In genomic region chr10:35387768-35388167, GRCh38 we compare ENCODE assay signal across 12 cellular contexts. TPM values are rescaled to one million over a fixed set of nuclear protein-coding genes. Genes with fewer than 3 reads are reported as not detected.
DNase-seq lines count a peak whose midpoint lies in the region; ATAC-seq and TF ChIP-seq lines count a peak whose summit lies in the region.
"Had no signal": no experiment of that assay in that cellular context is flagged by ENCODE, and none has a peak within 500 bp of the region (broad histone marks: within the 10 kb centered on the region; RNA-seq: fewer than 3 reads in every experiment).

No MANE protein-coding gene starts in this region.

- POLR2A ChIA-PET in MCF 10A (lab: Yijun Ruan, JAX) (interaction anchor here (1.3 kb wide), 1 partner anchor 34 kb away, joined by 3 read pairs; no protein-coding TSS in a partner anchor), Caco-2 (lab: Charles Lee) (no interaction called here)

- no peak for TF ChIP-seq EP300 in stomach (IDR thresholded peaks at IDR 0.05)

- intact Hi-C loops in MCF 10A (cut with micrococcal nuclease): loop anchor here (5.0 kb wide), 1 partner anchor 50 kb away; the partner anchor contains the start of gene CCNY
- intact Hi-C loops in breast epithelium (cut with DNase I; ENCODE audit: low total_unique reads): no loop called here
- intact Hi-C loops in stomach (cut with DNase I; ENCODE audit: low total_unique reads): no loop called here
- intact Hi-C loops in Caco-2 (cut with micrococcal nuclease; ENCODE audit: unreplicated experiment): no loop called here

- peak; percentile 65 for ATAC-seq in HG03060 (IDR thresholded peaks at IDR 0.05; ENCODE audit: low read depth, unreplicated experiment)
- ATAC-seq: GM23338 had no signal

- H3K27me3 ChIP-seq in breast epithelium (no peaks in the 10 kb centered on the region), stomach (no peaks in the 10 kb centered on the region), Caco-2 (replicated peaks; ENCODE audit: control insufficient read depth, insufficient read depth, low read length) (no peaks in the 10 kb centered on the region)
- H3K27me3 ChIP-seq: pancreas had no signal

- H3K4me3 ChIP-seq in breast epithelium: no peak overlapping the region
- no peak overlapping the region for H3K4me3 ChIP-seq in astrocyte of the spinal cord (ENCODE audit: low read depth, low read length)
- H3K4me3 ChIP-seq in stomach: no peak overlapping the region
- H3K4me3 ChIP-seq in Caco-2 (ENCODE audit: low read depth, low read length): no peak overlapping the region
- H3K4me3 ChIP-seq: GM23338, pancreas had no signal

- H3K36me3 ChIP-seq in breast epithelium: no peaks in the 10 kb centered on the region
- no peaks in the 10 kb centered on the region for H3K36me3 ChIP-seq in stomach
- no peaks in the 10 kb centered on the region; the same call in 1 of the 2 replicates for H3K36me3 ChIP-seq in Caco-2 (ENCODE audit: control insufficient read depth, insufficient read depth, low read length)
- H3K36me3 ChIP-seq: pancreas had no signal

- H3K27me3 Mint-ChIP-seq in MCF 10A (ENCODE audit: insufficient read depth, unreplicated experiment) (no peaks in the 10 kb centered on the region), Caco-2 (ENCODE audit: insufficient read depth, unreplicated experiment) (no peaks in the 10 kb centered on the region)
- H3K27me3 Mint-ChIP-seq: stimulated activated naive CD8-positive, alpha-beta T cell treated with anti-CD3 and anti-CD28 coated beads, Interleukin-15, Interleukin-2, amounts not matched to agents 100 ng/mL and 50 ng/mL, for 24 hours had no signal

- BruUV-seq in MCF 10A (replicated peaks; lab: Mats Ljungman, UMichigan) (no TSS peak), Caco-2 (replicated peaks; lab: Mats Ljungman, UMichigan) (no TSS peak)

- H3K4me3 Mint-ChIP-seq in MCF 10A (ENCODE audit: unreplicated experiment) (no peak overlapping the region), Caco-2 (ENCODE audit: unreplicated experiment) (no peak overlapping the region)
- H3K4me3 Mint-ChIP-seq: GM23338; stimulated activated naive CD8-positive, alpha-beta T cell treated with anti-CD3 and anti-CD28 coated beads, Interleukin-15, Interleukin-2, amounts not matched to agents 100 ng/mL and 50 ng/mL, for 24 hours had no signal

- H3K27ac Mint-ChIP-seq in MCF 10A (ENCODE audit: low read depth, unreplicated experiment) (peak overlapping the region; percentile 62), Caco-2 (ENCODE audit: unreplicated experiment) (no peak overlapping the region)
- H3K27ac Mint-ChIP-seq: stimulated activated naive CD8-positive, alpha-beta T cell treated with anti-CD3 and anti-CD28 coated beads, Interleukin-15, Interleukin-2, amounts not matched to agents 100 ng/mL and 50 ng/mL, for 24 hours had no signal

- TF ChIP-seq CTCF in MCF 10A (IDR thresholded peaks at IDR 0.05; ENCODE audit: unreplicated experiment) (no peak), breast epithelium (IDR thresholded peaks at IDR 0.05) (no peak), astrocyte of the spinal cord (IDR thresholded peaks at IDR 0.05; ENCODE audit: low read depth, low read length) (no peak), stomach (IDR thresholded peaks at IDR 0.05) (no peak), Caco-2 (IDR thresholded peaks at IDR 0.05; ENCODE audit: insufficient read depth in 1 of 2, low read depth in 1 of 2, low read length in 1 of 2, severe bottlenecking in 1 of 2, unreplicated experiment in 1 of 2) (no peak)

- H3K4me1 Mint-ChIP-seq in MCF 10A (ENCODE audit: insufficient read depth, unreplicated experiment) (peaks cover 39% of the 10 kb centered on the region), Caco-2 (ENCODE audit: low read depth, unreplicated experiment) (peaks cover 33% of the 10 kb centered on the region)

- H3K4me1 ChIP-seq in breast epithelium (peaks cover 0 to 4% of the 10 kb centered on the region in 2 donors), stomach (peaks cover 31 to 60% (median 49%) of the 10 kb centered on the region in 4 donors), Caco-2 (peaks cover 26% of the 10 kb centered on the region)

- DNase-seq in MCF 10A (ENCODE audit: unreplicated experiment) (peak; percentile 77), breast epithelium (ENCODE audit: low spot score in 2 of 2) (no peak), astrocyte of the spinal cord (ENCODE audit: low read depth, low spot score) (peak; percentile 81), stomach (peak; percentile 49), Caco-2 (no peak), H4 (ENCODE audit: low spot score) (no peak), kidney glomerular epithelial cell (lab: John Stamatoyannopoulos, UW) (no peak)
- DNase-seq: NCI-H82, pancreas had no signal

- TF ChIP-seq POLR2A in breast epithelium (IDR thresholded peaks at IDR 0.05) (no peak), stomach (IDR thresholded peaks at IDR 0.05) (no peak)

- H3K9me3 Mint-ChIP-seq in MCF 10A (ENCODE audit: unreplicated experiment) (peaks cover 8% of the 10 kb centered on the region), Caco-2 (ENCODE audit: unreplicated experiment) (peaks cover 17% of the 10 kb centered on the region)

- H3K9me3 ChIP-seq in breast epithelium (peaks cover 12 to 13% of the 10 kb centered on the region in 2 donors), stomach (peaks cover 4 to 13% (median 8%) of the 10 kb centered on the region in 4 donors), Caco-2 (peaks cover 20% of the 10 kb centered on the region)
- H3K9me3 ChIP-seq: pancreas had no signal

- in situ Hi-C loops in astrocyte of the spinal cord (cut with HindIII; ENCODE audit: low sequenced_read_pairs): no loop called here

- 28 to 55% (median 50%) methylated on average over 2 of the region's 2 CpGs for WGBS in stomach, 5 donors

- H3K27ac ChIP-seq in breast epithelium (no peak overlapping the region), stomach (peak overlapping the region in 2 of 5 donors; percentile 17 to 41)

- CTCF ChIA-PET in MCF 10A (lab: Yijun Ruan, JAX) (interaction anchor here (0.6 kb wide), 1 partner anchor 15 kb away, joined by 3 read pairs; no protein-coding TSS in a partner anchor), Caco-2 (lab: Charles Lee) (no interaction called here)

- H3K36me3 Mint-ChIP-seq in MCF 10A (ENCODE audit: insufficient read depth, unreplicated experiment) (peaks cover 7% of the 10 kb centered on the region), Caco-2 (ENCODE audit: insufficient read depth, unreplicated experiment) (peaks cover 25% of the 10 kb centered on the region)

RNA-seq across cellular contexts. Expression of gene CCNY, which starts 51.5 kb away (rescaled TPM):
- 68.9 and 79.7 TPM in 2 replicates for total RNA-seq in MCF 10A (2022)
- total RNA-seq in breast epithelium: 10 to 100 TPM; 28.7 to 41.0 (median 36.1) TPM
- total RNA-seq in stomach: 10 to 100 TPM in 4 of 5 donors, 1 to 10 TPM in 1; 5.8 to 99.6 (median 60.0) TPM
- 10 to 100 TPM; 20.2 to 29.4 (median 25.8) TPM for polyA plus RNA-seq in stomach
- total RNA-seq in Caco-2 (2022): 111 and 122 TPM in 2 replicates
- 25.1 and 37.6 TPM in 2 replicates for total RNA-seq in H4 (2014; rRNA removed; shearing (Covaris generic))

Comparison
In these comparisons a context has a peak if more than half of its experiments do, and no peak if none do; other contexts are left out.
1. DNase-seq: peak in MCF 10A (single experiment), astrocyte of the spinal cord (single experiment) and stomach (single experiment); none in breast epithelium (0 of 2), Caco-2 (0 of 2), H4 (single experiment) and kidney glomerular epithelial cell (single experiment).